Comparison of ENCODE assay signal across 10 cellular contexts in the genomic region with DNA sequence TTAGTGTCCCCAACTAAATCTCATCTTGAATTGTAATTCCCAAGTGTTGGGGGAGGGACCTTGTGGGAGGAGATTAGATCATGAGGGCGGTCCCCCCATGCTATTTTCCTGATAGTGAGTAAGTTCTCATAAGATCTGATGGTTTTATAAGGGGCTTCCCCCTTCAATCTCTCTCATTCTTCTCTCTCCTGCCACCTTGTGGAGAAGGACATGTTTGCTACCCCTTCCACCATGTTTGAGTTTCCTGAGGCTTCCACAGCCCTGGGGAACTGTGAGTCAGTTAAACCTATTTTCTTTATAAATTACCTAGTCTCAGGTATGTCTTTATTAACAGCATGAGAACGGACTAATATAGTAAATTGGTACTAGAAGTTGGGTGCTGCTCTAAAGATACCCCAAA.
DNase-seq lines count a peak whose midpoint lies in the region; ATAC-seq, FAIRE-seq and TF ChIP-seq lines count a peak whose summit lies in the region.
"Had no signal": no experiment of that assay in that cellular context is flagged by ENCODE, and none has a peak within 500 bp of the region (broad histone marks: within the 10 kb centered on the region; RNA-seq: fewer than 3 reads in every experiment).

No MANE protein-coding gene starts in this region.

- H3K27me3 ChIP-seq in Caco-2 (replicated peaks; ENCODE audit: control insufficient read depth, insufficient read depth, low read length) = no peaks in the 10 kb centered on the region
- no peaks in the 10 kb centered on the region for H3K27me3 ChIP-seq in K562 (ENCODE audit: control insufficient read depth in 2 of 2, insufficient read depth in 2 of 2, low read length in 2 of 2)

- no peak overlapping the region for H3K9ac ChIP-seq in K562 (ENCODE audit: insufficient read depth in 1 of 2, low read depth in 2 of 2, low read length in 2 of 2)

- DNase-seq in Caco-2 = peak in 1 of 2 experiments; percentile 17
- DNase-seq in GM19239 (ENCODE audit: insufficient read length, low spot score) = no peak
- DNase-seq in K562 (ENCODE audit: extremely low read depth in 1 of 4, low spot score in 3 of 4) = peak in 1 of 4 experiments; percentile 47
- DNase-seq in activated effector memory CD4-positive, alpha-beta T cell treated with Interleukin-2 at 50 U/mL for 16 hours = no peak
- no peak for DNase-seq in NCI-H1048 (lab: John Stamatoyannopoulos, UW)
- DNase-seq: stimulated activated naive B cell treated with anti-CD40 and anti-IgM and Interleukin-4, amounts not matched to agents 10 μg/mL and 1 μg/mL and 100 μg/mL, for 72 hours had no signal

- TF ChIP-seq CTCF in Caco-2 (IDR thresholded peaks at IDR 0.05; ENCODE audit: insufficient read depth in 1 of 2, low read depth in 1 of 2, low read length in 1 of 2, severe bottlenecking in 1 of 2, unreplicated experiment in 1 of 2) (peak; percentile 27 to 42), K562 (IDR thresholded peaks at IDR 0.05 in 2 of 3, conservative IDR thresholded peaks at IDR 0.05 in 1 of 3; ENCODE audit: insufficient read depth in 2 of 3, low read depth in 1 of 3, low read length in 3 of 3) (peak; percentile 15 to 31 (median 20); a peak in 2 of 6 replicates)

- 2% methylated on average over 2 of the region's 2 CpGs for whole genome bisulfite sequencing in K562 (ENCODE audit: insufficient coverage, low coverage, missing lambda C conversion rate)

- ATAC-seq in HG03520 (IDR thresholded peaks at IDR 0.05; ENCODE audit: unreplicated experiment) (peak; percentile 94), K562 (peak; percentile 69; the same call in 2 of the 3 replicates), GM21825 (IDR thresholded peaks at IDR 0.05; ENCODE audit: unreplicated experiment) (no peak), GM21526 (IDR thresholded peaks at IDR 0.05; ENCODE audit: low FRiP score, unreplicated experiment) (no peak)
- ATAC-seq: left colon had no signal

- H3K36me3 Mint-ChIP-seq in Caco-2 (ENCODE audit: insufficient read depth, unreplicated experiment) = no peaks in the 10 kb centered on the region
- H3K36me3 Mint-ChIP-seq: stimulated activated naive B cell treated with anti-CD40 and anti-IgM and Interleukin-4, amounts not matched to agents 10 μg/mL and 1 μg/mL and 100 μg/mL, for 72 hours had no signal

- H3K27ac ChIP-seq in K562 (ENCODE audit: extremely low read depth, low read depth, low read length) = no peak overlapping the region

- H3K27me3 Mint-ChIP-seq in Caco-2 (ENCODE audit: insufficient read depth, unreplicated experiment) = no peaks in the 10 kb centered on the region
- H3K27me3 Mint-ChIP-seq: stimulated activated naive B cell treated with anti-CD40 and anti-IgM and Interleukin-4, amounts not matched to agents 10 μg/mL and 1 μg/mL and 100 μg/mL, for 72 hours had no signal

- no peak overlapping the region for H3K4me3 Mint-ChIP-seq in Caco-2 (ENCODE audit: unreplicated experiment)
- H3K4me3 Mint-ChIP-seq: stimulated activated naive B cell treated with anti-CD40 and anti-IgM and Interleukin-4, amounts not matched to agents 10 μg/mL and 1 μg/mL and 100 μg/mL, for 72 hours had no signal

- FAIRE-seq in GM19239 (lab: Jason Lieb, UNC) (peak; percentile 57), K562 (lab: Jason Lieb, UNC) (no peak)

- H3K9me3 ChIP-seq in Caco-2 = no peaks in the 10 kb centered on the region
- peaks cover 3% of the 10 kb centered on the region; the same call in 1 of the 2 replicates for H3K9me3 ChIP-seq in K562 (replicated peaks; ENCODE audit: control insufficient read depth, insufficient read depth, low read depth, low read length)

- peak in 1 of 2 experiments; percentile 67; a peak in 3 of 4 replicates for TF ChIP-seq RAD21 in K562 (CRISPR knock-in tag; conservative IDR thresholded peaks at IDR 0.05 in 1 of 2, IDR thresholded peaks at IDR 0.05 in 1 of 2)

- in situ Hi-C loops in K562 (cut with MboI) = no loop called here

- intact Hi-C loops in Caco-2 (cut with micrococcal nuclease; ENCODE audit: unreplicated experiment) = loop anchor here (1.0 kb wide), 1 partner anchor 238 kb away; no protein-coding TSS in a partner anchor
- intact Hi-C loops in K562 (cut with micrococcal nuclease) = no loop called here

- H3K4me2 ChIP-seq in K562 (ENCODE audit: insufficient read depth, low read length) = no peak overlapping the region

- H3K9me1 ChIP-seq in K562 (ENCODE audit: control insufficient read depth, insufficient read depth, low read length) = no peaks in the 10 kb centered on the region

- no peaks in the 10 kb centered on the region for H3K4me1 Mint-ChIP-seq in Caco-2 (ENCODE audit: low read depth, unreplicated experiment)
- H3K4me1 Mint-ChIP-seq: stimulated activated naive B cell treated with anti-CD40 and anti-IgM and Interleukin-4, amounts not matched to agents 10 μg/mL and 1 μg/mL and 100 μg/mL, for 72 hours had no signal

- TF ChIP-seq EP300 in K562 (IDR thresholded peaks at IDR 0.05; ENCODE audit: low read length) = no peak

- H3K36me3 ChIP-seq in Caco-2 (ENCODE audit: control insufficient read depth, insufficient read depth, low read length) (no peaks in the 10 kb centered on the region), K562 (ENCODE audit: control insufficient read depth, insufficient read depth, low read length) (no peaks in the 10 kb centered on the region)

- H2AFZ ChIP-seq in K562 (ENCODE audit: low read depth, low read length) = no peak overlapping the region

- no peaks in the 10 kb centered on the region for H4K20me1 ChIP-seq in K562 (replicated peaks; ENCODE audit: control insufficient read depth, insufficient read depth, low read length)

- H3K4me3 ChIP-seq in Caco-2 (ENCODE audit: low read depth, low read length) = no peak overlapping the region
- H3K4me3 ChIP-seq in K562 = no peak overlapping the region

- POLR2A ChIA-PET in Caco-2 (lab: Charles Lee) = no interaction called here
- POLR2A ChIA-PET in K562 (lab: Yijun Ruan, JAX) = no interaction called here

- peaks cover 17% of the 10 kb centered on the region for H3K9me3 Mint-ChIP-seq in Caco-2 (ENCODE audit: unreplicated experiment)

- no peak overlapping the region for H3K27ac Mint-ChIP-seq in Caco-2 (ENCODE audit: unreplicated experiment)
- H3K27ac Mint-ChIP-seq: stimulated activated naive B cell treated with anti-CD40 and anti-IgM and Interleukin-4, amounts not matched to agents 10 μg/mL and 1 μg/mL and 100 μg/mL, for 72 hours had no signal

- no peaks in the 10 kb centered on the region for H3K79me2 ChIP-seq in K562 (ENCODE audit: control insufficient read depth, insufficient read depth, low read length)

- CTCF ChIA-PET in Caco-2 (lab: Charles Lee) (no interaction called here), K562 (lab: Yijun Ruan, JAX; ENCODE audit: low intra/inter-chr PET ratio) (no interaction called here)

- no peak for TF ChIP-seq POLR2A in K562 (conservative IDR thresholded peaks at IDR 0.05)

- BruUV-seq in Caco-2 (replicated peaks; lab: Mats Ljungman, UMichigan) (no TSS peak), K562 (replicated peaks; lab: Mats Ljungman, UMichigan) (no TSS peak)

- H3K4me1 ChIP-seq in Caco-2 (no peaks in the 10 kb centered on the region), K562 (replicated peaks in 1 of 2; ENCODE audit: control insufficient read depth in 2 of 2, insufficient read depth in 2 of 2, low read length in 2 of 2) (no peaks in the 10 kb centered on the region)

TF ChIP-seq in K562, 482 proteins besides CTCF, POLR2A, EP300 and RAD21:
- TF ChIP-seq CREBBP (IDR thresholded peaks at IDR 0.05; ENCODE audit: low read depth, low read length) (no peak), ZNF12 (CRISPR knock-in tag; IDR thresholded peaks at IDR 0.05) (no peak), SMC3 (conservative IDR thresholded peaks at IDR 0.05; ENCODE audit: insufficient read depth, low read depth, low read length) (0 out of 2 replicates have a peak, but pooled peaks have one; percentile 6), YY1 (IDR thresholded peaks at IDR 0.05; ENCODE audit: borderline replicate concordance in 1 of 3, control insufficient read depth in 1 of 3, extremely low read depth in 1 of 3, insufficient read depth in 3 of 3, insufficient read length in 1 of 3, insufficient replicate concordance in 2 of 3, low read depth in 1 of 3, low read length in 2 of 3) (peak in 1 of 3 experiments; percentile 16), DDX20 (tag; IDR thresholded peaks at IDR 0.05; ENCODE audit: low read depth) (no peak)

Comparison
In these comparisons a context has a peak if more than half of its experiments do, and no peak if none do; other contexts are left out.
1. ATAC-seq: peak in HG03520 (single experiment) and K562 (single experiment); none in GM21825 (single experiment) and GM21526 (single experiment).